25 cellular contexts compared by ENCODE assay signal in the genomic region with DNA sequence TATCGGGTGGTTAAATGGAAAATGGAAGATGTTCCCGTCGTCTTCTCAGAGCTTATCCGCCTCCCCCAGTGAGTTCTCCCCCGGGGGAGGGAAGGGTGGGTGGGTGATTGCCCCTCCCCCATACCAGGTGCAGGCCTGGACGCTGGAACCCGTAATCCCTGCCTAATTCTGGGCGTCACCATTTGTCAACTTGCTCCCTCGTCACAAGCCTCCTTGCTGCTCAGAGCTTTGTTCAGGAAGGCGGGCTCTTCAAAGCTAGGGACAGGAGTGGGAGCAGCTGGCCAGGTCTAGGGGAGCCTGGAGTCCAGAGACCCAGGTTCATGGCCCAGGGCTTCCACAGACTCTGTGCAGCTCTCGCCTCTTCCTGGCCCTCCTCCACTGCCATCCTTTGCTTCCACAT. TPM values are rescaled to one million over a fixed set of nuclear protein-coding genes. Genes with fewer than 3 reads are reported as not detected.
"Had no signal": no experiment of that assay in that cellular context is flagged by ENCODE, and none has a peak within 500 bp of the region (broad histone marks: within the 10 kb centered on the region; RNA-seq: fewer than 3 reads in every experiment).

No MANE protein-coding gene starts in this region.

- H2AFZ ChIP-seq: hepatocyte had no signal

- H3K9me3 Mint-ChIP-seq: activated CD4-positive, alpha-beta memory T cell treated with anti-CD3 and anti-CD28 coated beads for 36 hours; activated naive CD4-positive, alpha-beta T cell treated with anti-CD3 and anti-CD28 coated beads for 36 hours; effector memory CD8-positive, alpha-beta T cell; mesothelial cell of epicardium; naive thymus-derived CD8-positive, alpha-beta T cell; stimulated activated memory B cell treated with anti-CD40 and anti-IgM and Interleukin-4, amounts not matched to agents 10 μg/mL and 1 μg/mL and 100 μg/mL, for 72 hours had no signal

- H3K79me2 ChIP-seq: hepatocyte had no signal

- H3K4me1 ChIP-seq: colonic mucosa, prostate gland, stomach, transverse colon had no signal

- H3K36me3 Mint-ChIP-seq: activated CD4-positive, alpha-beta memory T cell treated with anti-CD3 and anti-CD28 coated beads for 36 hours; mesothelial cell of epicardium; naive thymus-derived CD8-positive, alpha-beta T cell; stimulated activated memory B cell treated with anti-CD40 and anti-IgM and Interleukin-4, amounts not matched to agents 10 μg/mL and 1 μg/mL and 100 μg/mL, for 72 hours had no signal

- ATAC-seq: effector memory CD8-positive, alpha-beta T cell; esophagus mucosa; left ventricle myocardium superior; naive thymus-derived CD8-positive, alpha-beta T cell; right cardiac atrium; stimulated activated memory B cell treated with anti-CD40 and anti-IgM and Interleukin-4, amounts not matched to agents 10 μg/mL and 1 μg/mL and 100 μg/mL, for 72 hours had no signal

- H3K36me3 ChIP-seq: colonic mucosa, prostate gland, stomach, transverse colon had no signal

- H3K4me1 Mint-ChIP-seq: mesothelial cell of epicardium; stimulated activated memory B cell treated with anti-CD40 and anti-IgM and Interleukin-4, amounts not matched to agents 10 μg/mL and 1 μg/mL and 100 μg/mL, for 72 hours had no signal

- H3K9me3 ChIP-seq: colonic mucosa, prostate gland, stomach, transverse colon had no signal

- H3K27ac ChIP-seq: colonic mucosa, hepatocyte, prostate gland, stomach, transverse colon had no signal

- H3K4me2 ChIP-seq: hepatocyte had no signal

- H3K4me3 ChIP-seq: colonic mucosa, dorsolateral prefrontal cortex, hepatocyte, prostate gland, stomach, transverse colon had no signal

- H3K27ac Mint-ChIP-seq: activated CD4-positive, alpha-beta memory T cell treated with anti-CD3 and anti-CD28 coated beads for 36 hours; activated naive CD4-positive, alpha-beta T cell treated with anti-CD3 and anti-CD28 coated beads for 36 hours; effector memory CD8-positive, alpha-beta T cell; mesothelial cell of epicardium; naive thymus-derived CD8-positive, alpha-beta T cell; stimulated activated memory B cell treated with anti-CD40 and anti-IgM and Interleukin-4, amounts not matched to agents 10 μg/mL and 1 μg/mL and 100 μg/mL, for 72 hours had no signal

- DNase-seq: activated CD4-positive, alpha-beta memory T cell treated with anti-CD3 and anti-CD28 coated beads for 36 hours; activated CD4-positive, alpha-beta T cell treated with anti-CD3 and anti-CD28 coated beads for 48 hours; activated effector memory CD4-positive, alpha-beta T cell treated with Interleukin-2 at 50 U/mL for 16 hours; activated naive CD4-positive, alpha-beta T cell treated with anti-CD3 and anti-CD28 coated beads for 36 hours; activated T-cell treated with anti-CD3 and anti-CD28 coated beads, Interleukin-2, amount 50 U/mL, for 48 hours; amygdala; colonic mucosa; dorsolateral prefrontal cortex; effector memory CD8-positive, alpha-beta T cell; foreskin melanocyte; glutamatergic neuron; left ventricle myocardium superior; naive thymus-derived CD8-positive, alpha-beta T cell; right cardiac atrium; stomach; transverse colon had no signal

- H3K4me3 Mint-ChIP-seq: activated CD4-positive, alpha-beta memory T cell treated with anti-CD3 and anti-CD28 coated beads for 36 hours; activated naive CD4-positive, alpha-beta T cell treated with anti-CD3 and anti-CD28 coated beads for 36 hours; effector memory CD8-positive, alpha-beta T cell; mesothelial cell of epicardium; naive thymus-derived CD8-positive, alpha-beta T cell; stimulated activated memory B cell treated with anti-CD40 and anti-IgM and Interleukin-4, amounts not matched to agents 10 μg/mL and 1 μg/mL and 100 μg/mL, for 72 hours had no signal

RNA-seq across cellular contexts. Expression of gene CDH22, which starts 25.6 kb away (rescaled TPM):
- total RNA-seq: activated CD4-positive, alpha-beta memory T cell treated with anti-CD3 and anti-CD28 coated beads for 36 hours; bronchial epithelial cell; endothelial cell of umbilical vein; hepatocyte; mammary epithelial cell; naive thymus-derived CD8-positive, alpha-beta T cell; osteocyte; transverse colon had no signal
- polyA plus RNA-seq: endothelial cell of umbilical vein; hepatocyte; mammary epithelial cell; naive thymus-derived CD8-positive, alpha-beta T cell had no signal
